ENCODE assay signal across 11 cellular contexts in the genomic region with DNA sequence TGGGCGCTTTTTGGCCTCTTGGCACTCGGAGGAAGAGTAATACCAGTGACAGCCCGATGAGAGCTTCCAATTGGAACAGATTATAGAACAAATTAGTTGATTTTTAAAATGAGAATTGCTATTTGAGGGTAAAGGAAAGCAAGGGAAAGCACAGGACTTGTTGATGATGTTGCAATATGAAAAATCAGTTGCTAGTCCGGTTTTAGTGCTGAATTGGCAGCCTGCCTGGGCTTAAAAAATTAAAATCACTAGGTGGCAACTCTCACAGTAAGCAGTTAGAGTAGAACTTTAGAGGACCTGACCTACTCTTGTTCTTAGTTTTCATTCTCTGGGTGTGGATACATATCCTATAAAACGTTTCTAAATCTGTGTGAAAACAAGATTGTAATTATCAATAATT. TPM values are rescaled to one million over a fixed set of nuclear protein-coding genes. Genes with fewer than 3 reads are reported as not detected.
DNase-seq lines count a peak whose midpoint lies in the region; ATAC-seq and TF ChIP-seq lines count a peak whose summit lies in the region.
"Had no signal": no experiment of that assay in that cellular context is flagged by ENCODE, and none has a peak within 500 bp of the region (broad histone marks: within the 10 kb centered on the region; RNA-seq: fewer than 3 reads in every experiment).

No MANE protein-coding gene starts in this region.

- H3K9ac ChIP-seq in Loucy (ENCODE audit: low read depth, low read length, poor library complexity, severe bottlenecking): no peak overlapping the region

- peaks cover 27% of the 10 kb centered on the region for H3K4me1 ChIP-seq in Loucy (ENCODE audit: insufficient read depth, low read length, poor library complexity, severe bottlenecking)

- H3K9me2 ChIP-seq in Loucy (replicated peaks; ENCODE audit: low read depth, low read length): no peaks in the 10 kb centered on the region

- H3K27ac Mint-ChIP-seq in natural killer cell: peak overlapping the region; percentile 90 to 96

- no peaks in the 10 kb centered on the region for H3K9me3 Mint-ChIP-seq in natural killer cell

- H3K4me1 Mint-ChIP-seq in natural killer cell: peaks cover 56 to 66% of the 10 kb centered on the region in 2 donors

- peaks cover 37% of the 10 kb centered on the region for H4K20me1 ChIP-seq in Loucy (ENCODE audit: insufficient read depth, low read length, poor library complexity, severe bottlenecking)

- ATAC-seq in natural killer cell (no peak), GM19397 (IDR thresholded peaks at IDR 0.05; ENCODE audit: unreplicated experiment) (no peak)
- ATAC-seq: HCT116 had no signal

- H3K4me2 ChIP-seq in Loucy (ENCODE audit: low read depth, low read length, poor library complexity, severe bottlenecking): peak overlapping the region; percentile 75

- H3K4me3 ChIP-seq in Loucy (ENCODE audit: low read length, poor library complexity, severe bottlenecking): no peak overlapping the region

- no peaks in the 10 kb centered on the region for H3K27me3 ChIP-seq in Loucy (ENCODE audit: insufficient read depth, low read length, poor library complexity, severe bottlenecking)

- H3K36me3 ChIP-seq in Loucy (ENCODE audit: insufficient read depth, low read length): peaks cover 35% of the 10 kb centered on the region; the same call in 1 of the 2 replicates

- H2AFZ ChIP-seq in Loucy (ENCODE audit: low read length): no peak overlapping the region

- intact Hi-C loops in natural killer cell (cut with micrococcal nuclease): loop anchor here (5.0 kb wide), 2 partner anchors 53 to 108 kb away; a partner anchor contains a TSS

- TF ChIP-seq CTCF in C4-2B (conservative IDR thresholded peaks at IDR 0.05) (peak; percentile 19; the same call in 1 of the 2 replicates), Loucy (conservative IDR thresholded peaks at IDR 0.05; ENCODE audit: low read length) (no peak), natural killer cell (IDR thresholded peaks at IDR 0.05) (no peak)

- H3K4me3 Mint-ChIP-seq in natural killer cell: peak overlapping the region; percentile 89

- H3K27ac ChIP-seq in C4-2B (no peak overlapping the region), caudate nucleus (ENCODE audit: low read depth, low read length) (no peak overlapping the region)

- peaks cover 68% of the 10 kb centered on the region for H3K79me2 ChIP-seq in Loucy (ENCODE audit: insufficient read depth, low read length)

- no peaks in the 10 kb centered on the region for H3K9me3 ChIP-seq in Loucy (ENCODE audit: insufficient read depth, low read depth, low read length)

- H3K36me3 Mint-ChIP-seq in natural killer cell: no peaks in the 10 kb centered on the region

- no peaks in the 10 kb centered on the region; the same call in 1 of the 2 replicates for H3F3A ChIP-seq in Loucy (ENCODE audit: low read depth)

- H3K27me3 Mint-ChIP-seq in natural killer cell (ENCODE audit: low read depth in 2 of 2): no peaks in the 10 kb centered on the region

- DNase-seq in dermis microvascular lymphatic vessel endothelial cell (ENCODE audit: low read depth in 2 of 2): peak; percentile 12 to 40
- no peak for DNase-seq in natural killer cell
- DNase-seq in 8988T: no peak
- DNase-seq in caudate nucleus (lab: John Stamatoyannopoulos, UW): no peak
- no peak for DNase-seq in stimulated activated naive CD4-positive, alpha-beta T cell (lab: John Stamatoyannopoulos, UW)
- DNase-seq: activated CD4-positive, alpha-beta T cell treated with anti-CD3 and anti-CD28 coated beads, Interleukin-2, amount 50 U/mL, for 1 hour; Kasumi-1 had no signal

RNA-seq across cellular contexts. Expression of a gene that starts 2.1 kb away (rescaled TPM):
- total RNA-seq in dermis microvascular lymphatic vessel endothelial cell (not detected in 2 replicates), natural killer cell (1 to 10 TPM in 2 of 3 donors, not detected in 1; 3.6 to 8.0 TPM)

RNA-seq across cellular contexts. Expression of a gene that starts 50.6 kb away (rescaled TPM):
- total RNA-seq in dermis microvascular lymphatic vessel endothelial cell (5.1 and 6.8 TPM in 2 replicates), natural killer cell (100 to 1,000 TPM; 126 to 176 (median 146) TPM)

RNA-seq across cellular contexts. Expression of a gene that starts 50.7 kb away (rescaled TPM):
- 27.9 and 44.0 TPM in 2 replicates for total RNA-seq in dermis microvascular lymphatic vessel endothelial cell
- total RNA-seq in natural killer cell: 10 to 100 TPM; 30.3 to 35.8 (median 32.5) TPM

Comparison
In these comparisons a context has a peak if more than half of its experiments do, and no peak if none do; other contexts are left out.
1. DNase-seq: peak in dermis microvascular lymphatic vessel endothelial cell (2 of 2); none in natural killer cell (single experiment), 8988T (single experiment), caudate nucleus (0 of 61) and stimulated activated naive CD4-positive, alpha-beta T cell (0 of 6).
2. RNA of a gene that starts 50.6 kb away (total RNA-seq): 126 to 176 TPM in natural killer cell; 5.1 to 6.8 TPM in dermis microvascular lymphatic vessel endothelial cell; every median in the first group is over 10 times any median in the second.